ENCODE assay signal across 1 cellular context in genomic region chr11:19498986-19499669, GRCh38.
TF ChIP-seq lines count a peak whose summit lies in the region.

No MANE protein-coding gene starts in this region.

TF ChIP-seq in IMR-90, 13 proteins besides CTCF, POLR2A, EP300 and RAD21:
- TF ChIP-seq RCOR1 (IDR thresholded peaks at IDR 0.05; ENCODE audit: insufficient replicate concordance, low read length) (no peak), RFX5 (IDR thresholded peaks at IDR 0.05; ENCODE audit: low read depth, low read length) (no peak), NFE2L2 (IDR thresholded peaks at IDR 0.05; ENCODE audit: low read depth, low read length) (no peak), CHD1 (IDR thresholded peaks at IDR 0.05; ENCODE audit: low read depth, low read length) (no peak)
